11 cellular contexts compared by ENCODE assay signal in the genomic region with DNA sequence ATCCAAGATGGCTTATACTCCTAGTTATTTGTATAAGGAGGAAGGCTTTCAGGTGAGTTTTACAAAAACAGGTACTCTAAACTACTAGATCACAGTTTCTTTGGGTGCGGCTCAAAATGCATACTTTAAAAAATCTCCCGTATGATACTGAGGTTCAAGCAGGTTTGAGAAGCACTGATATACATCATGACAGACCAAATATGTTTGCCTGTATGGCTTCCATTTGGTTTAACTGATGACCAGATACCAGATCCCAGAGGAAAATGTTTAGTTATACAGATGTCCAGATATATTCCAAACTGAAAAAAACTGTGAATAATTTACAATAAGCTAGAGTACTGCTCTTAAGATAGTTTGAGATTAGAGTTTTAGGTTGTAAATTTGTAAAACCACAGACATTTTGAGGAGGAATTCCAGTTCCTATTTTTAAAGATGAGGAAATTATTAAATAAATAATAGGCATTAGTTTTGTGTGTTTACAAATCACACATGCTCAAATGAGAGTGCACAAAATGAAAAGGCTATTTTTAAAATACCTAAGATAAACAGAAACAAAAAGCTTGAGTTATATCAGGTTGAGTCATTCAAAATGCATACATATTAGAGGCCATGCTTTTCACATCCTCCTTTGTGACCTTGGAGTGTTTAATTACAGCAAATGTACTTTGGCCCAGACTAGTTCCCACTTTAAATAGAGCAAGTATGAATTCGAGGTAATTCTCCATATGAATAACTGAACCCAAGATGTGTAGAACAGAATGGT.
DNase-seq lines count a peak whose midpoint lies in the region; ATAC-seq, FAIRE-seq and TF ChIP-seq lines count a peak whose summit lies in the region.
"Had no signal": no experiment of that assay in that cellular context is flagged by ENCODE, and none has a peak within 500 bp of the region (broad histone marks: within the 10 kb centered on the region; RNA-seq: fewer than 3 reads in every experiment).

No MANE protein-coding gene starts in this region.

- peaks cover 7% of the 10 kb centered on the region for H3F3A ChIP-seq in SK-N-SH (replicated peaks; ENCODE audit: insufficient read depth)

- POLR2A ChIA-PET in SK-N-SH (lab: Yijun Ruan, JAX) (no interaction called here), GM10248 (lab: Yijun Ruan, JAX) (no interaction called here)

- FAIRE-seq in H54 (lab: Jason Lieb, UNC) = peak; percentile 91

- no peaks in the 10 kb centered on the region for H3K9me3 ChIP-seq in SK-N-SH
- H3K9me3 ChIP-seq in aorta (ENCODE audit: control insufficient read depth, low read length) = no peaks in the 10 kb centered on the region

- H2AFZ ChIP-seq in SK-N-SH (ENCODE audit: low read depth) = 0 out of 2 replicates have a peak overlapping the region, but pooled peaks have one; percentile 1

- H3K79me2 ChIP-seq in SK-N-SH (ENCODE audit: insufficient read depth) = peaks cover 16% of the 10 kb centered on the region; the same call in 1 of the 2 replicates

- H3K4me2 ChIP-seq in SK-N-SH = no peak overlapping the region

- CTCF ChIA-PET in SK-N-SH (lab: Yijun Ruan, JAX) (interaction anchor here (1.0 kb wide), 1 partner anchor 51 kb away, joined by 3 read pairs; no protein-coding TSS in a partner anchor), GM10248 (lab: Yijun Ruan, JAX) (interaction anchor here (1.0 to 1.2 kb wide), 2 partner anchors 25 to 26 kb away, joined by 3 read pairs; no protein-coding TSS in a partner anchor)

- TF ChIP-seq POLR2A in H54 (IDR thresholded peaks at IDR 0.05; ENCODE audit: low read depth, low read length) = no peak

- ATAC-seq in aorta (ENCODE audit: low FRiP score) = no peak

- H3K27ac ChIP-seq in SK-N-SH (ENCODE audit: low read depth in 2 of 2, low read length in 1 of 2) (peak overlapping the region; percentile 7 to 14; a peak in 3 of 4 replicates), aorta (ENCODE audit: low read depth in 1 of 2, low read length in 2 of 2) (no peak overlapping the region)

- H3K4me1 ChIP-seq in SK-N-SH (ENCODE audit: control insufficient read depth in 1 of 2, insufficient read depth in 2 of 2, low read depth in 1 of 2, low read length in 1 of 2) (peaks cover 6 to 25% of the 10 kb centered on the region in 2 experiments; a peak in 3 of 4 replicates), aorta (ENCODE audit: control insufficient read depth in 1 of 2, insufficient read depth in 2 of 2, low read length in 2 of 2) (peaks cover 0 to 1% of the 10 kb centered on the region in 2 donors)

- no peak overlapping the region for H3K9ac ChIP-seq in SK-N-SH

- peak in 1 of 2 experiments; percentile 62; a peak in 1 of 4 replicates for TF ChIP-seq EP300 in SK-N-SH (IDR thresholded peaks at IDR 0.05; ENCODE audit: borderline replicate concordance in 1 of 2, low read depth in 1 of 2, low read length in 1 of 2)

- intact Hi-C loops in aorta (cut with DNase I) = no loop called here

- no peaks in the 10 kb centered on the region for H3K9me2 ChIP-seq in SK-N-SH

- DNase-seq in COLO829 (ENCODE audit: low spot score) = peak; percentile 8
- no peak for DNase-seq in H54 (ENCODE audit: insufficient read length, low spot score)
- no peak for DNase-seq in SK-N-SH
- peak; percentile 81 for DNase-seq in iris pigment epithelial cell (ENCODE audit: low read depth)
- no peak for DNase-seq in COR-L47 (lab: John Stamatoyannopoulos, UW)
- DNase-seq in GM10248 (ENCODE audit: extremely low spot score) = no peak
- no peak for DNase-seq in aorta
- DNase-seq in dedifferentiated amniotic fluid mesenchymal stem cell (ENCODE audit: extremely low spot score) = no peak
- DNase-seq: activated CD4-positive, alpha-beta T cell treated with anti-CD3 and anti-CD28 coated beads, Interleukin-2, amount 50 U/mL, for 4 hours; CD4-positive, CD25-positive, alpha-beta regulatory T cell; head of caudate nucleus had no signal

- no peak for TF ChIP-seq RAD21 in SK-N-SH (IDR thresholded peaks at IDR 0.05; ENCODE audit: low read length)

- 59% methylated on average over 3 of the region's 3 CpGs for WGBS in SK-N-SH (ENCODE audit: low lambda C conversion rate)
- 70 to 74% methylated on average over 3 of the region's 3 CpGs for WGBS in aorta, 2 donors

- TF ChIP-seq CTCF in SK-N-SH (IDR thresholded peaks at IDR 0.05) = no peak
- no peak for TF ChIP-seq CTCF in GM10248 (IDR thresholded peaks at IDR 0.05; ENCODE audit: control extremely low read depth, extremely low read depth, low read depth, missing control alignments)

- H3K27me3 ChIP-seq in SK-N-SH (ENCODE audit: insufficient read depth) (no peaks in the 10 kb centered on the region), aorta (ENCODE audit: control insufficient read depth in 1 of 2, insufficient read depth in 2 of 2, low read length in 1 of 2) (no peaks in the 10 kb centered on the region)

- H3K36me3 ChIP-seq in SK-N-SH (replicated peaks in 1 of 2; ENCODE audit: control insufficient read depth in 1 of 2, insufficient read depth in 2 of 2, low read length in 1 of 2) (peaks cover 0 to 6% of the 10 kb centered on the region in 2 experiments), aorta (ENCODE audit: control insufficient read depth in 1 of 2, insufficient read depth in 2 of 2, low read length in 1 of 2) (no peaks in the 10 kb centered on the region)

- H4K20me1 ChIP-seq in SK-N-SH (ENCODE audit: insufficient read depth) = no peaks in the 10 kb centered on the region

- H3K4me3 ChIP-seq in SK-N-SH (ENCODE audit: low read depth in 2 of 2, low read length in 1 of 2) (no peak overlapping the region), aorta (ENCODE audit: low read length in 2 of 2) (no peak overlapping the region)

TF ChIP-seq in SK-N-SH, 30 proteins besides CTCF, POLR2A, EP300 and RAD21:
- no peak for TF ChIP-seq POLR2AphosphoS5 (IDR thresholded peaks at IDR 0.05; ENCODE audit: low read depth, low read length)
- peak; percentile 12 for TF ChIP-seq CHD2 (IDR thresholded peaks at IDR 0.05; ENCODE audit: low read length, partially characterized antibody)
- TF ChIP-seq GATA2 (CRISPR knock-in tag; IDR thresholded peaks at IDR 0.05) = peak; percentile 87
- no peak for TF ChIP-seq TEAD4 (IDR thresholded peaks at IDR 0.05; ENCODE audit: borderline replicate concordance, insufficient read depth)
- TF ChIP-seq MXI1 (IDR thresholded peaks at IDR 0.05; ENCODE audit: low read depth, low read length) = no peak
- peak; percentile 26; the same call in 1 of the 2 replicates for TF ChIP-seq RCOR1 (IDR thresholded peaks at IDR 0.05; ENCODE audit: low read length)
- TF ChIP-seq FOSL2 (IDR thresholded peaks at IDR 0.05; ENCODE audit: borderline replicate concordance, low read depth) = peak; percentile 15; the same call in 1 of the 2 replicates
- no peak for TF ChIP-seq RXRA (IDR thresholded peaks at IDR 0.05; ENCODE audit: borderline replicate concordance, low read depth)
- TF ChIP-seq TAF1 (IDR thresholded peaks at IDR 0.05; ENCODE audit: borderline replicate concordance, low read depth, low read length) = no peak
- TF ChIP-seq TCF12 (IDR thresholded peaks at IDR 0.05) = peak; percentile 14; the same call in 1 of the 2 replicates
- TF ChIP-seq, protein P1, sequence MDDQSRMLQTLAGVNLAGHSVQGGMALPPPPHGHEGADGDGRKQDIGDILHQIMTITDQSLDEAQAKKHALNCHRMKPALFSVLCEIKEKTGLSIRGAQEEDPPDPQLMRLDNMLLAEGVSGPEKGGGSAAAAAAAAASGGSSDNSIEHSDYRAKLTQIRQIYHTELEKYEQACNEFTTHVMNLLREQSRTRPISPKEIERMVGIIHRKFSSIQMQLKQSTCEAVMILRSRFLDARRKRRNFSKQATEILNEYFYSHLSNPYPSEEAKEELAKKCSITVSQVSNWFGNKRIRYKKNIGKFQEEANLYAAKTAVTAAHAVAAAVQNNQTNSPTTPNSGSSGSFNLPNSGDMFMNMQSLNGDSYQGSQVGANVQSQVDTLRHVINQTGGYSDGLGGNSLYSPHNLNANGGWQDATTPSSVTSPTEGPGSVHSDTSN (IDR thresholded peaks at IDR 0.05) = no peak
TF ChIP-seq in SK-N-SH: peak in this region for 5.

Comparison
In these comparisons a context has a peak if more than half of its experiments do, and no peak if none do; other contexts are left out.
1. DNase-seq: peak in COLO829 (single experiment) and iris pigment epithelial cell (single experiment); none in H54 (single experiment), SK-N-SH (single experiment), COR-L47 (single experiment), GM10248 (single experiment), aorta (0 of 2) and dedifferentiated amniotic fluid mesenchymal stem cell (single experiment).
2. H3K27ac ChIP-seq: peak in SK-N-SH (2 of 2); none in aorta (0 of 2).